8 cellular contexts compared by ENCODE assay signal in the genomic region with DNA sequence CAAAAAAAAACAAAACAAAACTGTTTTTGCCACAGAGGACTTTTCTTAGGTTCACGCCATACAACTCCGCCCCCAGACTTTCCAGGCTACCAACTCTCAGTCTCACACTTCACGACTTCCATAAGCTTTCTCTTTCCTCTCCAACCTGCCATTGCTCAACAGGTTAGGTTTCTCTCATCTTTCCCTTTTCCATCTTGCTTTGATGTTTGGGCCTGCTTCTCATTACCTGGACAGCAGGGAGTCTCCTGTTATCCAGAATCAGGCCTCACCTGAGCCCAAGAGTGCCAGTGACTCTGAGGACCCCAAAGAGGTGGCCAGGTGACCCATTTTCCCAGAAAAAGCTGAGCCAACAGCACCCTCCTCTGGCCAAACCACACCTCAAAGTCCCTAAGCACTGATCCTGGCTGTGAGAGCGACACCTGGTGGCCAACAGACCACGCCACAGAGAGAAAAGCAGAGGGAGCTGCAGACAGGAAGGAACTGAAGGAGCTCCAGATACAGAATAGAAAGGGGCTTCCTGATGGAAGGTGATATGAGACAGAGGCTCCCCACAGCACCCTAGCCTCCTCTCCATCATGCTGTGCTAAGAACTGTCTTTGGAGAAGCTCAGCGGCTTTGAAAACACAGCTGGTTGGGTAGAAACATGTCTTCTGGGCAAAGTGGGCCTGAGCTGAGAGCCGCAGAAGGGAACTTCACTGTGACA. TPM values are rescaled to one million over a fixed set of nuclear protein-coding genes. Genes with fewer than 3 reads are reported as not detected.
A peak's percentile ranks its signal among the peaks of the same experiment; 100 is the strongest.
DNase-seq lines count a peak whose midpoint lies in the region; ATAC-seq, FAIRE-seq and TF ChIP-seq lines count a peak whose summit lies in the region.

No MANE protein-coding gene starts in this region.

- no peaks in the 10 kb centered on the region for H3K36me3 ChIP-seq in bronchial epithelial cell (ENCODE audit: control insufficient read depth, insufficient read depth, low read length)

- H3K4me3 ChIP-seq in bronchial epithelial cell (ENCODE audit: low read depth, low read length): no peak overlapping the region

- no peak for ATAC-seq in HG03571 (IDR thresholded peaks at IDR 0.05; ENCODE audit: unreplicated experiment)

- FAIRE-seq in GM12892 (lab: Jason Lieb, UNC) (peak; percentile 88), bronchial epithelial cell (lab: Jason Lieb, UNC) (peak; percentile 18)

- no peak for TF ChIP-seq POLR2A in GM12892 (IDR thresholded peaks at IDR 0.05; ENCODE audit: low read depth, low read length)

- TF ChIP-seq CTCF in VCaP (conservative IDR thresholded peaks at IDR 0.05): peak; percentile 100
- TF ChIP-seq CTCF in bronchial epithelial cell (IDR thresholded peaks at IDR 0.05; ENCODE audit: insufficient read depth, low read length, severe bottlenecking): peak; percentile 98

- H3K27me3 ChIP-seq in bronchial epithelial cell (ENCODE audit: control insufficient read depth, insufficient read depth, low read length): no peaks in the 10 kb centered on the region

- DNase-seq in 8988T: peak; percentile 96
- DNase-seq in GM12892 (ENCODE audit: insufficient read length): peak; percentile 72
- DNase-seq in NCI-H2171 (lab: John Stamatoyannopoulos, UW): peak; percentile 48
- DNase-seq in bronchial epithelial cell (ENCODE audit: low read depth): peak; percentile 73
- DNase-seq in iris pigment epithelial cell (ENCODE audit: low read depth): peak; percentile 78
- peak; percentile 79 for DNase-seq in stimulated activated CD4-positive, alpha-beta T cell treated with anti-CD3 and anti-CD28 coated beads, Interleukin-12 subunit alpha, Interleukin-12 subunit beta, amount 100 ng/mL, for 4 hours

- peak overlapping the region; percentile 16; the same call in 1 of the 2 replicates for H3K27ac ChIP-seq in VCaP

RNA-seq across cellular contexts. Expression of a gene that starts 4.0 kb away (rescaled TPM):
- polyA plus RNA-seq in GM12892 (2012; ENCODE audit: missing spikeins): 22.8 TPM
- total RNA-seq in bronchial epithelial cell: 48.4 and 55.3 TPM in 2 replicates

RNA-seq across cellular contexts. Expression of a gene that starts 4.1 kb away (rescaled TPM):
- 652 TPM for polyA plus RNA-seq in GM12892 (2012; ENCODE audit: missing spikeins)
- 190 and 360 TPM in 2 replicates for total RNA-seq in bronchial epithelial cell

RNA-seq across cellular contexts. Expression of a gene that starts 6.0 kb away (rescaled TPM):
- 10.3 TPM for polyA plus RNA-seq in GM12892 (2012; ENCODE audit: missing spikeins)
- total RNA-seq in bronchial epithelial cell: 63.7 and 90.4 TPM in 2 replicates

RNA-seq across cellular contexts. Expression of a gene that starts 10.6 kb away (rescaled TPM):
- polyA plus RNA-seq in GM12892 (2012; ENCODE audit: missing spikeins): 7.4 TPM
- total RNA-seq in bronchial epithelial cell: 4.1 and 5.5 TPM in 2 replicates
